ENCODE assay signal across 17 cellular contexts in the genomic region with DNA sequence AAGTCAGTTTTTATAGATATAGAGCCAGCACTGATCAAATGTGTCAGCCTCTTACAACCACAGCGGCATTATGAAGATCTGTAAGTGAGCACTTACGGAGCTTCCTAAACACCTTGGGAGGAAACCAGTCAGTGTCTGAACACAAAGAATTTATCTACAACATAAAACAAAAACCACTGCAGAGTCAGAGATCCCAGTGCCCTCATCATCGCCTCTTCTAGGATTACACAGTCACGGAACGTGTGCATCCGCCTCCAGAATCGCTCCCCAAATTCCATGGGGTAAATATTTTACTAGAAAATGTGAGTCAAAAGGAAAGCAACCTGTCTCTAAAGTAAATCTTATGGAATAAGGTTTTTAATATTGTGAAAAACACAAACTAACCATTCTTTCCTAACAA.
DNase-seq lines count a peak whose midpoint lies in the region; ATAC-seq lines count a peak whose summit lies in the region.
"Had no signal": no experiment of that assay in that cellular context is flagged by ENCODE, and none has a peak within 500 bp of the region (broad histone marks: within the 10 kb centered on the region; RNA-seq: fewer than 3 reads in every experiment).

No MANE protein-coding gene starts in this region.

- H3K79me1 ChIP-seq in mesenchymal stem cell (replicated peaks; ENCODE audit: low read length, poor library complexity, severe bottlenecking), result no peaks in the 10 kb centered on the region

- DNase-seq in glomerular visceral epithelial cell (ENCODE audit: extremely low spot score) (peak; percentile 52), kidney tubule cell (ENCODE audit: low spot score) (peak; percentile 7), mesenchymal stem cell (no peak), midbrain (lab: John Stamatoyannopoulos, UW) (no peak), mucosa of gallbladder (ENCODE audit: low spot score) (no peak)
- DNase-seq: AML-193; Caco-2; Calu3; CD4-positive, alpha-beta T cell; CD8-positive, alpha-beta T cell; DMS79 treated with DMSO at 0.1 percent for 48 hours; GF-D8 had no signal

- no peak overlapping the region for H3K9ac ChIP-seq in mesenchymal stem cell (ENCODE audit: low read length)
- H3K9ac ChIP-seq: BLaER1 treated with 17β-estradiol and CSF1 and Interleukin-3, amounts not matched to agents 10 nM and 100 nM had no signal

- peak overlapping the region; percentile 77 for H3K27ac ChIP-seq in mesenchymal stem cell (ENCODE audit: low read length, poor library complexity, severe bottlenecking)
- H3K27ac ChIP-seq: 22Rv1; A549; BLaER1 treated with 17β-estradiol and CSF1 and Interleukin-3, amounts not matched to agents 10 nM and 100 nM; C4-2B had no signal

- H3K9me3 ChIP-seq in mesenchymal stem cell (ENCODE audit: control insufficient read depth, low read length), result no peaks in the 10 kb centered on the region
- H3K9me3 ChIP-seq: A549; BLaER1 treated with 17β-estradiol and CSF1 and Interleukin-3, amounts not matched to agents 10 nM and 100 nM; Caco-2 had no signal

- no peak for ATAC-seq in HG03354 (IDR thresholded peaks at IDR 0.05; ENCODE audit: poor library complexity, severe bottlenecking, unreplicated experiment)
- ATAC-seq: A549; CD8-positive, alpha-beta T cell had no signal

- no peak overlapping the region for H3K14ac ChIP-seq in mesenchymal stem cell (ENCODE audit: low read length in 2 of 2)

- H4K8ac ChIP-seq in mesenchymal stem cell (ENCODE audit: low read length), result no peak overlapping the region

- 100% methylated on average over 2 of the region's 7 CpGs for whole genome bisulfite sequencing in mesenchymal stem cell

- no peak overlapping the region for H3K23ac ChIP-seq in mesenchymal stem cell (ENCODE audit: low read length in 2 of 2)

- no peak overlapping the region for H3K18ac ChIP-seq in mesenchymal stem cell (ENCODE audit: low read depth in 1 of 2, low read length in 2 of 2)

- no peak overlapping the region for H2AK5ac ChIP-seq in mesenchymal stem cell (ENCODE audit: low read length, severe bottlenecking)

- H3K27me3 ChIP-seq in mesenchymal stem cell (ENCODE audit: control insufficient read depth in 1 of 2, insufficient read depth in 1 of 2, low read length in 2 of 2), result no peaks in the 10 kb centered on the region
- H3K27me3 ChIP-seq: BLaER1 treated with 17β-estradiol and CSF1 and Interleukin-3, amounts not matched to agents 10 nM and 100 nM had no signal

- H3K4me3 ChIP-seq in mesenchymal stem cell (ENCODE audit: insufficient read depth in 1 of 2, low read depth in 1 of 2, low read length in 2 of 2), result no peak overlapping the region
- H3K4me3 ChIP-seq: A549; BLaER1 treated with 17β-estradiol and CSF1 and Interleukin-3, amounts not matched to agents 10 nM and 100 nM had no signal

- no peak overlapping the region for H2BK15ac ChIP-seq in mesenchymal stem cell (ENCODE audit: low read depth, poor library complexity, severe bottlenecking)

- H2BK5ac ChIP-seq in mesenchymal stem cell (ENCODE audit: low read depth, low read length, poor library complexity, severe bottlenecking), result peak overlapping the region; percentile 35

- peaks cover 8% of the 10 kb centered on the region for H3K4me1 ChIP-seq in mesenchymal stem cell (ENCODE audit: control insufficient read depth, insufficient read depth, low read depth, low read length)
- H3K4me1 ChIP-seq: A549; BLaER1 treated with 17β-estradiol and CSF1 and Interleukin-3, amounts not matched to agents 10 nM and 100 nM; Caco-2 had no signal

- H3K4me2 ChIP-seq in mesenchymal stem cell (ENCODE audit: low read length, poor library complexity, severe bottlenecking), result no peak overlapping the region
- H3K4me2 ChIP-seq: A549; BLaER1 treated with 17β-estradiol and CSF1 and Interleukin-3, amounts not matched to agents 10 nM and 100 nM had no signal

- no peak overlapping the region for H2AFZ ChIP-seq in mesenchymal stem cell (ENCODE audit: low read depth, low read length)

- H3K4ac ChIP-seq in mesenchymal stem cell (ENCODE audit: low read depth in 1 of 2, low read length in 2 of 2), result no peak overlapping the region

- no peak overlapping the region for H2BK120ac ChIP-seq in mesenchymal stem cell (ENCODE audit: low read depth, low read length)

- H4K91ac ChIP-seq in mesenchymal stem cell (ENCODE audit: low read length), result no peak overlapping the region

- H2BK12ac ChIP-seq in mesenchymal stem cell (ENCODE audit: low read length in 2 of 2), result no peak overlapping the region

- H3K36me3 ChIP-seq in mesenchymal stem cell (ENCODE audit: control insufficient read depth in 1 of 2, insufficient read depth in 2 of 2, low read depth in 1 of 2, low read length in 2 of 2), result no peaks in the 10 kb centered on the region
- H3K36me3 ChIP-seq: BLaER1 treated with 17β-estradiol and CSF1 and Interleukin-3, amounts not matched to agents 10 nM and 100 nM had no signal

Comparison
In these comparisons a context has a peak if more than half of its experiments do, and no peak if none do; other contexts are left out.
1. DNase-seq: peak in glomerular visceral epithelial cell (single experiment) and kidney tubule cell (single experiment); none in mesenchymal stem cell (single experiment), midbrain (single experiment) and mucosa of gallbladder (single experiment).